ENCODE assay signal across 23 cellular contexts in the genomic region with DNA sequence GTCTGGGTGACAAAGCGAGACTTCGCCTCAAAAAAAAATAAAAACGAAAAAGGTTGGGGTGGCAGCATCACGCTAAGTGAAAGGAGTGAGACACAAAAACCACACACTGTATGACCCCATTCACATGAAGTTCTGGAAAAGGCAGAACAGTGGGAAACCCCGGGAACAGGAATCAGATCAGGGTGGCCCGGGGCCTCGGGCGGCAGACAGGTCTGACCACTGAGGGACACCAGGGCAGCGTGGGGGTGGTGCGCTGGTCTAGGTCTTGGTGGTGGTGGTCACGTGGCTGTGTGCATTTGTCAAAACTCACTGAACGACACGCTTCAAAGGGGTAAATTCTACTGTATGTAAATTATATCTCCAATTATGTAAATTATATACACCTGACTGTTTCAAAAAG.
"Had no signal": no experiment of that assay in that cellular context is flagged by ENCODE, and none has a peak within 500 bp of the region (broad histone marks: within the 10 kb centered on the region; RNA-seq: fewer than 3 reads in every experiment).

No MANE protein-coding gene starts in this region.

- H3K4me1 ChIP-seq: left lung, lower lobe of right lung, parathyroid adenoma, psoas muscle, right lobe of liver, stomach, testis, thyroid gland, transverse colon, upper lobe of left lung had no signal

- H3K27me3 ChIP-seq: right lobe of liver, testis, thyroid gland, upper lobe of left lung had no signal

- H3K36me3 ChIP-seq: left lung, lower lobe of right lung, right lobe of liver, stomach, thyroid gland, transverse colon, upper lobe of left lung had no signal

- ATAC-seq: left colon; left lung; lower lobe of right lung; naive thymus-derived CD8-positive, alpha-beta T cell; psoas muscle; right lobe of liver; stimulated activated naive B cell treated with anti-CD40 and anti-IgM and Interleukin-4, amounts not matched to agents 10 μg/mL and 1 μg/mL and 100 μg/mL, for 72 hours; stimulated activated naive CD8-positive, alpha-beta T cell treated with anti-CD3 and anti-CD28 coated beads, Interleukin-15, Interleukin-2, amounts not matched to agents 100 U/mL and 50 U/mL, for 24 hours had no signal

- DNase-seq: left colon; left lung; lower lobe of right lung; mammary epithelial cell; mesenchymal stem cell; naive thymus-derived CD8-positive, alpha-beta T cell; nucleus accumbens; psoas muscle; right lobe of liver; stimulated activated CD4-positive, alpha-beta T cell treated with anti-CD3 and anti-CD28 coated beads, Interleukin-12 subunit alpha, Interleukin-12 subunit beta, amount 100 ng/mL, for 4 hours; stimulated activated CD4-positive, alpha-beta T cell treated with anti-CD3 and anti-CD28 coated beads, Interleukin-15, amount 100 ng/mL, for 24 hours; stimulated activated CD4-positive, alpha-beta T cell treated with anti-CD3 and anti-CD28 coated beads, Interleukin-2, amount 100 ng/mL, for 24 hours; stimulated activated CD4-positive, alpha-beta T cell treated with anti-CD3 and anti-CD28 coated beads, Interleukin-4, amount 100 ng/mL, for 1 hour; stimulated activated naive B cell treated with anti-CD40 and anti-IgM and Interleukin-4, amounts not matched to agents 10 μg/mL and 1 μg/mL and 100 μg/mL, for 72 hours; stimulated activated naive CD8-positive, alpha-beta T cell treated with anti-CD3 and anti-CD28 coated beads, Interleukin-15, Interleukin-2, amounts not matched to agents 100 U/mL and 50 U/mL, for 24 hours; stomach; testis; thyroid gland; transverse colon had no signal

- H3K4me3 ChIP-seq: hepatocyte, left lung, lower lobe of right lung, psoas muscle, right lobe of liver, smooth muscle cell, stomach, testis, thyroid gland, transverse colon, upper lobe of left lung had no signal

- H3K27ac ChIP-seq: hepatocyte, left lung, lower lobe of right lung, parathyroid adenoma, psoas muscle, right lobe of liver, stomach, testis, thyroid gland, transverse colon, upper lobe of left lung had no signal

- H3K9me3 ChIP-seq: left lung, lower lobe of right lung, psoas muscle, right lobe of liver, testis, thyroid gland, transverse colon, upper lobe of left lung had no signal
